Comparison of ENCODE assay signal across 12 cellular contexts in genomic region chr2:241901500-241902351, GRCh38. TPM values are rescaled to one million over a fixed set of nuclear protein-coding genes. Genes with fewer than 3 reads are reported as not detected.
A peak's percentile ranks its signal among the peaks of the same experiment; 100 is the strongest.
DNase-seq lines count a peak whose midpoint lies in the region; ATAC-seq and TF ChIP-seq lines count a peak whose summit lies in the region.
"Had no signal": no experiment of that assay in that cellular context is flagged by ENCODE, and none has a peak within 500 bp of the region (broad histone marks: within the 10 kb centered on the region; RNA-seq: fewer than 3 reads in every experiment).

No MANE protein-coding gene starts in this region.

- TF ChIP-seq CTCF in epithelial cell of esophagus (IDR thresholded peaks at IDR 0.05; ENCODE audit: insufficient read depth, low read depth, low read length, missing control alignments), result peak; percentile 6
- TF ChIP-seq CTCF in type B pancreatic cell (conservative IDR thresholded peaks at IDR 0.05), result no peak

- intact Hi-C loops in activated naive CD4-positive, alpha-beta T cell treated with anti-CD3 and anti-CD28 coated beads for 36 hours (cut with micrococcal nuclease), result no loop called here

- no peak overlapping the region for H3K27ac Mint-ChIP-seq in activated naive CD4-positive, alpha-beta T cell treated with anti-CD3 and anti-CD28 coated beads for 36 hours
- peak overlapping the region; percentile 81 for H3K27ac Mint-ChIP-seq in type B pancreatic cell
- H3K27ac Mint-ChIP-seq: activated CD8-positive, alpha-beta T cell treated with anti-CD3 and anti-CD28 coated beads for 36 hours; dendritic cell treated with granulocyte-macrophage colony-stimulating factor and Interleukin-4, amounts not matched to agents 40 ng/mL and 50 ng/mL, for 4 days had no signal

- peak overlapping the region; percentile 39 for H3K4me3 Mint-ChIP-seq in activated naive CD4-positive, alpha-beta T cell treated with anti-CD3 and anti-CD28 coated beads for 36 hours
- H3K4me3 Mint-ChIP-seq in type B pancreatic cell, result peak overlapping the region; percentile 89
- H3K4me3 Mint-ChIP-seq: activated CD8-positive, alpha-beta T cell treated with anti-CD3 and anti-CD28 coated beads for 36 hours; dendritic cell treated with granulocyte-macrophage colony-stimulating factor and Interleukin-4, amounts not matched to agents 40 ng/mL and 50 ng/mL, for 4 days had no signal

- no peak for ATAC-seq in HG03565 (IDR thresholded peaks at IDR 0.05; ENCODE audit: unreplicated experiment)
- ATAC-seq: activated CD8-positive, alpha-beta T cell treated with anti-CD3 and anti-CD28 coated beads for 36 hours; K562 had no signal

- peaks cover 2% of the 10 kb centered on the region for H3K36me3 Mint-ChIP-seq in activated naive CD4-positive, alpha-beta T cell treated with anti-CD3 and anti-CD28 coated beads for 36 hours (ENCODE audit: low read depth)
- no peaks in the 10 kb centered on the region for H3K36me3 Mint-ChIP-seq in type B pancreatic cell

- no peak for DNase-seq in activated naive CD4-positive, alpha-beta T cell treated with anti-CD3 and anti-CD28 coated beads for 36 hours
- DNase-seq in activated naive CD4-positive, alpha-beta T cell (lab: John Stamatoyannopoulos, UW), result no peak
- DNase-seq in epithelial cell of esophagus (ENCODE audit: low read depth) (peak; percentile 57), mesenteric fat pad (ENCODE audit: low spot score) (peak; percentile 79), type B pancreatic cell (ENCODE audit: extremely low spot score, unreplicated experiment) (peak; percentile 67), GM19238 (ENCODE audit: insufficient read length, low spot score) (no peak), DMS 273 treated with DMSO at 0.1 percent for 48 hours (lab: John Stamatoyannopoulos, UW) (no peak)
- DNase-seq: activated CD8-positive, alpha-beta T cell treated with anti-CD3 and anti-CD28 coated beads for 36 hours; occipital lobe had no signal

- H3K4me1 Mint-ChIP-seq in activated naive CD4-positive, alpha-beta T cell treated with anti-CD3 and anti-CD28 coated beads for 36 hours (ENCODE audit: low read depth), result peaks cover 2% of the 10 kb centered on the region
- peaks cover 13% of the 10 kb centered on the region for H3K4me1 Mint-ChIP-seq in type B pancreatic cell (ENCODE audit: unreplicated experiment)

- H3K9me3 Mint-ChIP-seq in activated naive CD4-positive, alpha-beta T cell treated with anti-CD3 and anti-CD28 coated beads for 36 hours, result no peaks in the 10 kb centered on the region
- no peaks in the 10 kb centered on the region for H3K9me3 Mint-ChIP-seq in type B pancreatic cell
- H3K9me3 Mint-ChIP-seq: activated CD8-positive, alpha-beta T cell treated with anti-CD3 and anti-CD28 coated beads for 36 hours; dendritic cell treated with granulocyte-macrophage colony-stimulating factor and Interleukin-4, amounts not matched to agents 40 ng/mL and 50 ng/mL, for 4 days had no signal

- peak overlapping the region; percentile 29 for H3K4me3 ChIP-seq in epithelial cell of esophagus (ENCODE audit: low read length)
- H3K4me3 ChIP-seq: K562 had no signal

- CTCF ChIA-PET in activated naive CD4-positive, alpha-beta T cell treated with anti-CD3 and anti-CD28 coated beads for 36 hours (lab: Charles Lee), result no interaction called here

- H3K27me3 Mint-ChIP-seq in activated naive CD4-positive, alpha-beta T cell treated with anti-CD3 and anti-CD28 coated beads for 36 hours (ENCODE audit: low read depth), result no peaks in the 10 kb centered on the region
- H3K27me3 Mint-ChIP-seq in type B pancreatic cell, result no peaks in the 10 kb centered on the region
- H3K27me3 Mint-ChIP-seq: activated CD8-positive, alpha-beta T cell treated with anti-CD3 and anti-CD28 coated beads for 36 hours had no signal

RNA-seq across cellular contexts. Expression of gene RTP5, which starts 32.2 kb away (rescaled TPM):
- total RNA-seq in activated naive CD4-positive, alpha-beta T cell treated with anti-CD3 and anti-CD28 coated beads for 36 hours, result not detected
- total RNA-seq in mesenteric fat pad (not detected), type B pancreatic cell (ENCODE audit: low replicate concordance) (not detected in 2 replicates)
- total RNA-seq: K562 had no signal

RNA-seq across cellular contexts. Expression of gene PDCD1, which starts 43.0 kb away (rescaled TPM):
- 1 to 10 TPM; 6.9 to 8.3 TPM for total RNA-seq in activated naive CD4-positive, alpha-beta T cell treated with anti-CD3 and anti-CD28 coated beads for 36 hours
- total RNA-seq in mesenteric fat pad (0.42 TPM), type B pancreatic cell (ENCODE audit: low replicate concordance) (not detected in 2 replicates)
- total RNA-seq: occipital lobe had no signal

Comparison
In these comparisons a context has a peak if more than half of its experiments do, and no peak if none do; other contexts are left out.
1. DNase-seq: peak in epithelial cell of esophagus (single experiment), mesenteric fat pad (single experiment) and type B pancreatic cell (single experiment); none in activated naive CD4-positive, alpha-beta T cell treated with anti-CD3 and anti-CD28 coated beads for 36 hours (single experiment), activated naive CD4-positive, alpha-beta T cell (0 of 4), GM19238 (single experiment) and DMS 273 treated with DMSO at 0.1 percent for 48 hours (single experiment).